Comparison of ENCODE assay signal across 26 cellular contexts in genomic region chr17:40145476-40145875, GRCh38.
"Had no signal": no experiment of that assay in that cellular context is flagged by ENCODE, and none has a peak within 500 bp of the region (broad histone marks: within the 10 kb centered on the region; RNA-seq: fewer than 3 reads in every experiment).

No MANE protein-coding gene starts in this region.

- ATAC-seq: activated CD8-positive, alpha-beta memory T cell treated with anti-CD3 and anti-CD28 coated beads, Interleukin-2, amount 10 ng/mL, durations not matched to agents 7 days and 5 days; activated T-cell treated with anti-CD3 and anti-CD28 coated beads, Interleukin-2, amount 50 U/mL, for 72 hours had no signal

- H3K27ac Mint-ChIP-seq: activated B cell treated with CpG ODN at 0.5 μM for 24 hours; activated CD4-positive, alpha-beta T cell treated with anti-CD3 and anti-CD28 coated beads, Interleukin-2, amount 10 ng/mL, durations not matched to agents 7 days and 5 days; activated CD8-positive, alpha-beta memory T cell treated with anti-CD3 and anti-CD28 coated beads, Interleukin-2, amount 10 ng/mL, durations not matched to agents 7 days and 5 days; T-helper 1 cell treated with Interleukin-12 subunit alpha and Interleukin-12 subunit beta and Interleukin-4 antibody, amounts not matched to agents 30 μg/mL and 1 μg/mL, for 36 hours had no signal

- H3K27me3 ChIP-seq: brain microvascular endothelial cell, cardiac muscle cell, MG63, Peyer's patch, SJSA1 had no signal

- H3K9me3 ChIP-seq: MG63, Peyer's patch, SJSA1 had no signal

- H3K9me3 Mint-ChIP-seq: activated B cell treated with CpG ODN at 0.5 μM for 24 hours; activated CD4-positive, alpha-beta T cell treated with anti-CD3 and anti-CD28 coated beads, Interleukin-2, amount 10 ng/mL, durations not matched to agents 7 days and 5 days; activated T-cell treated with anti-CD3 and anti-CD28 coated beads, Interleukin-2, amount 50 U/mL, for 72 hours; T-helper 1 cell treated with Interleukin-12 subunit alpha and Interleukin-12 subunit beta and Interleukin-4 antibody, amounts not matched to agents 30 μg/mL and 1 μg/mL, for 36 hours had no signal

- FAIRE-seq: TTC549 had no signal

- H3K4me3 Mint-ChIP-seq: activated B cell treated with CpG ODN at 0.5 μM for 24 hours; activated CD4-positive, alpha-beta T cell treated with anti-CD3 and anti-CD28 coated beads, Interleukin-2, amount 10 ng/mL, durations not matched to agents 7 days and 5 days; activated CD8-positive, alpha-beta memory T cell treated with anti-CD3 and anti-CD28 coated beads, Interleukin-2, amount 10 ng/mL, durations not matched to agents 7 days and 5 days; activated T-cell treated with anti-CD3 and anti-CD28 coated beads, Interleukin-2, amount 50 U/mL, for 72 hours; T-helper 1 cell treated with Interleukin-12 subunit alpha and Interleukin-12 subunit beta and Interleukin-4 antibody, amounts not matched to agents 30 μg/mL and 1 μg/mL, for 36 hours had no signal

- H3K27ac ChIP-seq: brain microvascular endothelial cell, cardiac muscle cell, Peyer's patch, SJSA1 had no signal

- H3K27me3 Mint-ChIP-seq: activated B cell treated with CpG ODN at 0.5 μM for 24 hours; activated CD4-positive, alpha-beta T cell treated with anti-CD3 and anti-CD28 coated beads, Interleukin-2, amount 10 ng/mL, durations not matched to agents 7 days and 5 days; activated CD8-positive, alpha-beta memory T cell treated with anti-CD3 and anti-CD28 coated beads, Interleukin-2, amount 10 ng/mL, durations not matched to agents 7 days and 5 days had no signal

- DNase-seq: activated B cell treated with CpG ODN at 0.5 μM for 24 hours; activated CD4-positive, alpha-beta T cell treated with anti-CD3 and anti-CD28 coated beads for 1 hour; activated CD4-positive, alpha-beta T cell treated with anti-CD3 and anti-CD28 coated beads, Interleukin-2, amount 10 ng/mL, durations not matched to agents 7 days and 5 days; activated CD8-positive, alpha-beta memory T cell treated with anti-CD3 and anti-CD28 coated beads, Interleukin-2, amount 10 ng/mL, durations not matched to agents 7 days and 5 days; activated naive CD4-positive, alpha-beta T cell treated with anti-CD3 and anti-CD28 coated beads, Interleukin-2, amount 50 U/mL, for 16 hours; activated T-cell treated with anti-CD3 and anti-CD28 coated beads, Interleukin-2, amount 50 U/mL, for 72 hours; amygdala; brain microvascular endothelial cell; MG63; MV-4-11; NCI-H1092 treated with DMSO at 0.1 percent for 48 hours; NCI-H1417 treated with DMSO at 0.1 percent for 48 hours; NCI-H1694; NCI-H2029; NCI-H345; NCI-H510A; NCI-H69; NK-92 treated with Interleukin-12 subunit alpha and Interleukin-12 subunit beta, amount 100 ng/mL, for 24 hours; OCI-M1; Peyer's patch; SHP77; T-helper 9 cell had no signal
